1 cellular context compared by ENCODE assay signal in the genomic region with DNA sequence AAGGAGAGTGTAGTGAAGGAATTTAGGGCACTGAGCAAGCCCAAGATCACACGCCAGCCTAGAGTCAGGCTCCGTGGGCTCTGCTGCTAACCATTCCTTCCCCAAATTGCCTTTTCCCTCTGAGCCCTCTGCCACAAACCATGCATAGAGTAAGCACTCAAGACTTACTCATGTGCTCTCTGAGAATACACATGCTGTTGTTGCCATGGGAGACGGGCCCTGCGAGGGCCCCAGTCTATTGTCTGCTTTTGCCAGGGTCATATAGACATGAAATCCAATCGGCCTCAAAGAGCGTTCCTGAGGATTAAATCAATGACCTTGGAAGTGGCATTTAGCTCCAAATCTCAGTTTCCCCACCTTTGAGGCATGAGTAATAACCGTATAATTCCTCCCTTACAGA.
TF ChIP-seq lines count a peak whose summit lies in the region.

No MANE protein-coding gene starts in this region.

TF ChIP-seq in GM23338, 12 proteins besides CTCF, POLR2A, EP300 and RAD21 (continued from another document):
- TF ChIP-seq ZNF462 (CRISPR knock-in tag; IDR thresholded peaks at IDR 0.05) (no peak), CREB1 (CRISPR knock-in tag; IDR thresholded peaks at IDR 0.05; ENCODE audit: low read depth) (no peak), ZNF331 (CRISPR knock-in tag; IDR thresholded peaks at IDR 0.05; ENCODE audit: low read depth) (no peak), EZH2 (IDR thresholded peaks at IDR 0.05; ENCODE audit: low read depth, unreplicated experiment) (no peak), REST (IDR thresholded peaks at IDR 0.05; ENCODE audit: unreplicated experiment) (no peak)
